8 cellular contexts compared by ENCODE assay signal in genomic region chr3:172341482-172342059, GRCh38.
DNase-seq lines count a peak whose midpoint lies in the region; ATAC-seq, FAIRE-seq and TF ChIP-seq lines count a peak whose summit lies in the region.

No MANE protein-coding gene starts in this region.

- H3K27me3 Mint-ChIP-seq in WTC11 (ENCODE audit: low read depth), result no peaks in the 10 kb centered on the region

- ATAC-seq in A549, result peak; percentile 76 to 82
- ATAC-seq in HG03103 (IDR thresholded peaks at IDR 0.05; ENCODE audit: low read depth, unreplicated experiment), result peak; percentile 79
- peak; percentile 70 for ATAC-seq in WTC11
- no peak for ATAC-seq in GM19395 (IDR thresholded peaks at IDR 0.05; ENCODE audit: unreplicated experiment)

- TF ChIP-seq RAD21 in A549 (conservative IDR thresholded peaks at IDR 0.05 in 1 of 2, IDR thresholded peaks at IDR 0.05 in 1 of 2), result peak; percentile 64 to 65

- peak overlapping the region in 1 of 2 experiments; percentile 53; a peak in 1 of 6 replicates for H3K27ac ChIP-seq in A549
- no peak overlapping the region for H3K27ac ChIP-seq in cardiac muscle cell

- peak; percentile 13 to 60 for DNase-seq in A549 (ENCODE audit: low read depth in 1 of 2, low spot score in 1 of 2)
- peak; percentile 51 for DNase-seq in GM10248 (ENCODE audit: extremely low spot score)
- peak; percentile 60 for DNase-seq in NCI-H2171 treated with DMSO at 0.1 percent for 48 hours (lab: John Stamatoyannopoulos, UW)
- DNase-seq in WTC11 (ENCODE audit: low spot score), result no peak
- DNase-seq in cardiac muscle cell (ENCODE audit: low read depth in 1 of 2, low spot score in 1 of 2), result peak; percentile 69 to 73
- DNase-seq in renal cortical epithelial cell (ENCODE audit: low read depth), result peak; percentile 73

- POLR2A ChIA-PET in A549 (lab: Yijun Ruan, JAX), result no interaction called here
- POLR2A ChIA-PET in GM10248 (lab: Yijun Ruan, JAX), result no interaction called here
- POLR2A ChIA-PET in WTC11 (lab: Charles Lee), result no interaction called here

- 21% methylated on average over 4 of the region's 4 CpGs for WGBS in A549 (ENCODE audit: missing lambda C conversion rate)

- peaks cover 73% of the 10 kb centered on the region for H3K36me3 ChIP-seq in cardiac muscle cell

- FAIRE-seq in A549 (lab: Jason Lieb, UNC), result no peak

- no peak overlapping the region for H3K4me3 Mint-ChIP-seq in WTC11

- peaks cover 5% of the 10 kb centered on the region; the same call in 1 of the 3 replicates for H3K4me1 ChIP-seq in A549
- no peaks in the 10 kb centered on the region for H3K4me1 ChIP-seq in cardiac muscle cell (ENCODE audit: low read depth)

- no peaks in the 10 kb centered on the region for H3K27me3 ChIP-seq in cardiac muscle cell

- CTCF ChIA-PET in A549 (lab: Yijun Ruan, JAX) (interaction anchor here (0.6 to 2.7 kb wide), 18 partner anchors 9 to 569 kb away, joined by 3 to 18 read pairs (median 4); no protein-coding TSS in a partner anchor), GM10248 (lab: Yijun Ruan, JAX) (interaction anchor here (0.6 to 4.0 kb wide), 31 partner anchors 9 to 728 kb away, joined by 3 to 53 read pairs (median 5); no protein-coding TSS in a partner anchor), WTC11 (lab: Charles Lee) (interaction anchor here (0.5 to 3.1 kb wide), 33 partner anchors 8 to 781 kb away, joined by 3 to 41 read pairs (median 3); no protein-coding TSS in a partner anchor)

- H3K4me1 Mint-ChIP-seq in WTC11, result no peaks in the 10 kb centered on the region

- TF ChIP-seq EP300 in A549 (IDR thresholded peaks at IDR 0.05), result no peak

- no peak overlapping the region for H3K27ac Mint-ChIP-seq in WTC11

- TF ChIP-seq POLR2A in A549 (IDR thresholded peaks at IDR 0.05; ENCODE audit: low read length), result no peak

- H3K4me3 ChIP-seq in A549, result no peak overlapping the region
- H3K4me3 ChIP-seq in cardiac muscle cell, result no peak overlapping the region

- peaks cover 49% of the 10 kb centered on the region for H3K36me3 Mint-ChIP-seq in WTC11

- H3K9me3 Mint-ChIP-seq in WTC11, result no peaks in the 10 kb centered on the region

- no peaks in the 10 kb centered on the region for H3K9me3 ChIP-seq in A549
- no peaks in the 10 kb centered on the region for H3K9me3 ChIP-seq in cardiac muscle cell (ENCODE audit: low read depth)

- no peak overlapping the region for H3K4me2 ChIP-seq in A549

- TF ChIP-seq CTCF in A549 (IDR thresholded peaks at IDR 0.05) (peak; percentile 62), GM10248 (IDR thresholded peaks at IDR 0.05; ENCODE audit: control extremely low read depth, extremely low read depth, low read depth, missing control alignments) (peak; percentile 52), WTC11 (IDR thresholded peaks at IDR 0.05) (peak; percentile 26; the same call in 1 of the 2 replicates), cardiac muscle cell (IDR thresholded peaks at IDR 0.05; ENCODE audit: low read depth, low read length) (peak; percentile 44)

TF ChIP-seq in A549, 52 proteins besides CTCF, POLR2A, EP300 and RAD21:
- TF ChIP-seq RFX5 (IDR thresholded peaks at IDR 0.05), result no peak
- no peak for TF ChIP-seq HDAC2 (IDR thresholded peaks at IDR 0.05)
- TF ChIP-seq, protein P1, sequence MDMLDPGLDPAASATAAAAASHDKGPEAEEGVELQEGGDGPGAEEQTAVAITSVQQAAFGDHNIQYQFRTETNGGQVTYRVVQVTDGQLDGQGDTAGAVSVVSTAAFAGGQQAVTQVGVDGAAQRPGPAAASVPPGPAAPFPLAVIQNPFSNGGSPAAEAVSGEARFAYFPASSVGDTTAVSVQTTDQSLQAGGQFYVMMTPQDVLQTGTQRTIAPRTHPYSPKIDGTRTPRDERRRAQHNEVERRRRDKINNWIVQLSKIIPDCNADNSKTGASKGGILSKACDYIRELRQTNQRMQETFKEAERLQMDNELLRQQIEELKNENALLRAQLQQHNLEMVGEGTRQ (IDR thresholded peaks at IDR 0.05), result no peak
- TF ChIP-seq MAFK (IDR thresholded peaks at IDR 0.05; ENCODE audit: partially characterized antibody), result no peak
- TF ChIP-seq PHF8 (IDR thresholded peaks at IDR 0.05; ENCODE audit: borderline replicate concordance, low read depth), result no peak
- TF ChIP-seq SMC3 (IDR thresholded peaks at IDR 0.05), result peak; percentile 29; the same call in 2 of the 3 replicates

TF ChIP-seq in WTC11, 78 proteins besides CTCF, POLR2A, EP300 and RAD21 (continues in another document):
- TF ChIP-seq, protein P2, sequence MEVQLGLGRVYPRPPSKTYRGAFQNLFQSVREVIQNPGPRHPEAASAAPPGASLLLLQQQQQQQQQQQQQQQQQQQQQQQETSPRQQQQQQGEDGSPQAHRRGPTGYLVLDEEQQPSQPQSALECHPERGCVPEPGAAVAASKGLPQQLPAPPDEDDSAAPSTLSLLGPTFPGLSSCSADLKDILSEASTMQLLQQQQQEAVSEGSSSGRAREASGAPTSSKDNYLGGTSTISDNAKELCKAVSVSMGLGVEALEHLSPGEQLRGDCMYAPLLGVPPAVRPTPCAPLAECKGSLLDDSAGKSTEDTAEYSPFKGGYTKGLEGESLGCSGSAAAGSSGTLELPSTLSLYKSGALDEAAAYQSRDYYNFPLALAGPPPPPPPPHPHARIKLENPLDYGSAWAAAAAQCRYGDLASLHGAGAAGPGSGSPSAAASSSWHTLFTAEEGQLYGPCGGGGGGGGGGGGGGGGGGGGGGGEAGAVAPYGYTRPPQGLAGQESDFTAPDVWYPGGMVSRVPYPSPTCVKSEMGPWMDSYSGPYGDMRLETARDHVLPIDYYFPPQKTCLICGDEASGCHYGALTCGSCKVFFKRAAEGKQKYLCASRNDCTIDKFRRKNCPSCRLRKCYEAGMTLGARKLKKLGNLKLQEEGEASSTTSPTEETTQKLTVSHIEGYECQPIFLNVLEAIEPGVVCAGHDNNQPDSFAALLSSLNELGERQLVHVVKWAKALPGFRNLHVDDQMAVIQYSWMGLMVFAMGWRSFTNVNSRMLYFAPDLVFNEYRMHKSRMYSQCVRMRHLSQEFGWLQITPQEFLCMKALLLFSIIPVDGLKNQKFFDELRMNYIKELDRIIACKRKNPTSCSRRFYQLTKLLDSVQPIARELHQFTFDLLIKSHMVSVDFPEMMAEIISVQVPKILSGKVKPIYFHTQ (CRISPR knock-in tag; IDR thresholded peaks at IDR 0.05), result no peak
- TF ChIP-seq, protein P3, sequence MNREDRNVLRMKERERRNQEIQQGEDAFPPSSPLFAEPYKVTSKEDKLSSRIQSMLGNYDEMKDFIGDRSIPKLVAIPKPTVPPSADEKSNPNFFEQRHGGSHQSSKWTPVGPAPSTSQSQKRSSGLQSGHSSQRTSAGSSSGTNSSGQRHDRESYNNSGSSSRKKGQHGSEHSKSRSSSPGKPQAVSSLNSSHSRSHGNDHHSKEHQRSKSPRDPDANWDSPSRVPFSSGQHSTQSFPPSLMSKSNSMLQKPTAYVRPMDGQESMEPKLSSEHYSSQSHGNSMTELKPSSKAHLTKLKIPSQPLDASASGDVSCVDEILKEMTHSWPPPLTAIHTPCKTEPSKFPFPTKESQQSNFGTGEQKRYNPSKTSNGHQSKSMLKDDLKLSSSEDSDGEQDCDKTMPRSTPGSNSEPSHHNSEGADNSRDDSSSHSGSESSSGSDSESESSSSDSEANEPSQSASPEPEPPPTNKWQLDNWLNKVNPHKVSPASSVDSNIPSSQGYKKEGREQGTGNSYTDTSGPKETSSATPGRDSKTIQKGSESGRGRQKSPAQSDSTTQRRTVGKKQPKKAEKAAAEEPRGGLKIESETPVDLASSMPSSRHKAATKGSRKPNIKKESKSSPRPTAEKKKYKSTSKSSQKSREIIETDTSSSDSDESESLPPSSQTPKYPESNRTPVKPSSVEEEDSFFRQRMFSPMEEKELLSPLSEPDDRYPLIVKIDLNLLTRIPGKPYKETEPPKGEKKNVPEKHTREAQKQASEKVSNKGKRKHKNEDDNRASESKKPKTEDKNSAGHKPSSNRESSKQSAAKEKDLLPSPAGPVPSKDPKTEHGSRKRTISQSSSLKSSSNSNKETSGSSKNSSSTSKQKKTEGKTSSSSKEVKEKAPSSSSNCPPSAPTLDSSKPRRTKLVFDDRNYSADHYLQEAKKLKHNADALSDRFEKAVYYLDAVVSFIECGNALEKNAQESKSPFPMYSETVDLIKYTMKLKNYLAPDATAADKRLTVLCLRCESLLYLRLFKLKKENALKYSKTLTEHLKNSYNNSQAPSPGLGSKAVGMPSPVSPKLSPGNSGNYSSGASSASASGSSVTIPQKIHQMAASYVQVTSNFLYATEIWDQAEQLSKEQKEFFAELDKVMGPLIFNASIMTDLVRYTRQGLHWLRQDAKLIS (CRISPR knock-in tag; IDR thresholded peaks at IDR 0.05; ENCODE audit: borderline replicate concordance), result no peak
- TF ChIP-seq NR2C2 (CRISPR knock-in tag; IDR thresholded peaks at IDR 0.05) (no peak), TP53 (CRISPR knock-in tag; IDR thresholded peaks at IDR 0.05) (no peak), ZBTB43 (CRISPR knock-in tag; IDR thresholded peaks at IDR 0.05) (no peak), RELA (CRISPR knock-in tag; IDR thresholded peaks at IDR 0.05; ENCODE audit: borderline replicate concordance) (no peak), ZBTB21 (CRISPR knock-in tag; IDR thresholded peaks at IDR 0.05; ENCODE audit: borderline replicate concordance) (no peak), CREB1 (CRISPR knock-in tag; IDR thresholded peaks at IDR 0.05) (no peak), MYBL2 (CRISPR knock-in tag; IDR thresholded peaks at IDR 0.05) (no peak), SOX15 (CRISPR knock-in tag; IDR thresholded peaks at IDR 0.05) (no peak)
- TF ChIP-seq, protein P4, sequence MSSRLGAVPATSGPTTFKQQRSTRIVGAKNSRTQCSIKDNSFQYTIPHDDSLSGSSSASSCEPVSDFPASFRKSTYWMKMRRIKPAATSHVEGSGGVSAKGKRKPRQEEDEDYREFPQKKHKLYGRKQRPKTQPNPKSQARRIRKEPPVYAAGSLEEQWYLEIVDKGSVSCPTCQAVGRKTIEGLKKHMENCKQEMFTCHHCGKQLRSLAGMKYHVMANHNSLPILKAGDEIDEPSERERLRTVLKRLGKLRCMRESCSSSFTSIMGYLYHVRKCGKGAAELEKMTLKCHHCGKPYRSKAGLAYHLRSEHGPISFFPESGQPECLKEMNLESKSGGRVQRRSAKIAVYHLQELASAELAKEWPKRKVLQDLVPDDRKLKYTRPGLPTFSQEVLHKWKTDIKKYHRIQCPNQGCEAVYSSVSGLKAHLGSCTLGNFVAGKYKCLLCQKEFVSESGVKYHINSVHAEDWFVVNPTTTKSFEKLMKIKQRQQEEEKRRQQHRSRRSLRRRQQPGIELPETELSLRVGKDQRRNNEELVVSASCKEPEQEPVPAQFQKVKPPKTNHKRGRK (CRISPR knock-in tag; IDR thresholded peaks at IDR 0.05; ENCODE audit: borderline replicate concordance), result no peak

Comparison
In these comparisons a context has a peak if more than half of its experiments do, and no peak if none do; other contexts are left out.
1. Of the 8 proteins assayed by ChIP-seq in both WTC11 and A549: peak only in WTC11: none; only in A549: none; in both: CTCF; in neither: 7.